Comparison of ENCODE assay signal across 9 cellular contexts in genomic region chr5:1793966-1794895, GRCh38. TPM values are rescaled to one million over a fixed set of nuclear protein-coding genes. Genes with fewer than 3 reads are reported as not detected.
A peak's percentile ranks its signal among the peaks of the same experiment; 100 is the strongest.
DNase-seq lines count a peak whose midpoint lies in the region; ATAC-seq, FAIRE-seq and TF ChIP-seq lines count a peak whose summit lies in the region.
"Had no signal": no experiment of that assay in that cellular context is flagged by ENCODE, and none has a peak within 500 bp of the region (broad histone marks: within the 10 kb centered on the region; RNA-seq: fewer than 3 reads in every experiment).

No MANE protein-coding gene starts in this region.

- peaks cover 0 to 12% of the 10 kb centered on the region in 2 donors for H3K4me1 ChIP-seq in breast epithelium
- peaks cover 57% of the 10 kb centered on the region for H3K4me1 ChIP-seq in SJSA1 (replicated peaks)
- peaks cover 7% of the 10 kb centered on the region for H3K4me1 ChIP-seq in hepatocyte (ENCODE audit: insufficient read depth)

- POLR2A ChIA-PET in MCF 10A (lab: Yijun Ruan, JAX): no interaction called here

- H3K9me2 ChIP-seq in hepatocyte (replicated peaks; ENCODE audit: insufficient read depth): no peaks in the 10 kb centered on the region

- no peaks in the 10 kb centered on the region for H3K27me3 Mint-ChIP-seq in MCF 10A (ENCODE audit: insufficient read depth, unreplicated experiment)

- no peak for TF ChIP-seq CTCF in MCF 10A (IDR thresholded peaks at IDR 0.05; ENCODE audit: unreplicated experiment)
- TF ChIP-seq CTCF in breast epithelium (IDR thresholded peaks at IDR 0.05): no peak
- no peak for TF ChIP-seq CTCF in fibroblast of mammary gland (conservative IDR thresholded peaks at IDR 0.05; ENCODE audit: control insufficient read depth, insufficient read depth, low read depth, low read length)
- no peak for TF ChIP-seq CTCF in hepatocyte (IDR thresholded peaks at IDR 0.05; ENCODE audit: poor library complexity)

- intact Hi-C loops in MCF 10A (cut with micrococcal nuclease) (no loop called here), breast epithelium (cut with DNase I; ENCODE audit: low total_unique reads) (no loop called here)

- H3K27me3 ChIP-seq in breast epithelium: no peaks in the 10 kb centered on the region
- H3K27me3 ChIP-seq in SJSA1 (replicated peaks): no peaks in the 10 kb centered on the region
- no peaks in the 10 kb centered on the region for H3K27me3 ChIP-seq in hepatocyte

- no TSS peak for BruUV-seq in MCF 10A (replicated peaks; lab: Mats Ljungman, UMichigan)

- H3K36me3 ChIP-seq in breast epithelium (no peaks in the 10 kb centered on the region), SJSA1 (peaks cover 37% of the 10 kb centered on the region), hepatocyte (replicated peaks; ENCODE audit: insufficient read depth, low read depth) (no peaks in the 10 kb centered on the region)

- no peak overlapping the region for H2AFZ ChIP-seq in hepatocyte

- CTCF ChIA-PET in MCF 10A (lab: Yijun Ruan, JAX): no interaction called here

- H4K20me1 ChIP-seq in hepatocyte (ENCODE audit: insufficient read depth, poor library complexity, severe bottlenecking): no peaks in the 10 kb centered on the region

- ATAC-seq in HG02763 (IDR thresholded peaks at IDR 0.05; ENCODE audit: unreplicated experiment) (no peak), esophagus mucosa (no peak)

- H3K4me3 Mint-ChIP-seq in MCF 10A (ENCODE audit: unreplicated experiment): no peak overlapping the region

- peaks cover 13% of the 10 kb centered on the region for H3K79me2 ChIP-seq in hepatocyte

- no peak for FAIRE-seq in urothelium cell line (lab: Jason Lieb, UNC)

- no peak for TF ChIP-seq POLR2A in breast epithelium (IDR thresholded peaks at IDR 0.05)

- H3K27ac ChIP-seq in breast epithelium (no peak overlapping the region), SJSA1 (peak overlapping the region; percentile 59), hepatocyte (no peak overlapping the region)

- H3K4me3 ChIP-seq in breast epithelium (no peak overlapping the region), SJSA1 (no peak overlapping the region), fibroblast of mammary gland (ENCODE audit: control insufficient read depth, low read depth, low read length) (no peak overlapping the region), hepatocyte (no peak overlapping the region)

- no peaks in the 10 kb centered on the region for H3K9me3 ChIP-seq in breast epithelium
- H3K9me3 ChIP-seq in SJSA1 (replicated peaks): no peaks in the 10 kb centered on the region
- no peaks in the 10 kb centered on the region for H3K9me3 ChIP-seq in hepatocyte (ENCODE audit: low read depth)

- H3K4me1 Mint-ChIP-seq in MCF 10A (ENCODE audit: insufficient read depth, unreplicated experiment): peaks cover 13% of the 10 kb centered on the region

- H3K36me3 Mint-ChIP-seq in MCF 10A (ENCODE audit: insufficient read depth, unreplicated experiment): peaks cover 19% of the 10 kb centered on the region

- H3K27ac Mint-ChIP-seq in MCF 10A (ENCODE audit: low read depth, unreplicated experiment): no peak overlapping the region

- DNase-seq in MCF 10A (ENCODE audit: unreplicated experiment) (peak; percentile 74), breast epithelium (ENCODE audit: low spot score in 2 of 2) (no peak), SJSA1 (ENCODE audit: low read depth in 1 of 2, low spot score in 2 of 2) (peak; percentile 83 to 89), fibroblast of mammary gland (ENCODE audit: low read depth) (peak; percentile 92), urothelium cell line (ENCODE audit: low spot score) (peak; percentile 72), hepatocyte (ENCODE audit: low spot score) (no peak)
- DNase-seq: COR-L47 had no signal

- H3K4me2 ChIP-seq in hepatocyte: no peak overlapping the region

- H3K9me3 Mint-ChIP-seq in MCF 10A (ENCODE audit: unreplicated experiment): no peaks in the 10 kb centered on the region

- WGBS in hepatocyte (ENCODE audit: low lambda C conversion rate, missing lambda C conversion rate): 92% methylated on average over 33 of the region's 33 CpGs

RNA-seq across cellular contexts. Expression of gene MRPL36, which starts 5.4 kb away (rescaled TPM):
- total RNA-seq in MCF 10A (2022) (90.5 and 101 TPM in 2 replicates), breast epithelium (10 to 100 TPM; 33.5 to 46.2 (median 41.6) TPM), hepatocyte (25.6 and 40.3 TPM in 2 replicates), esophagus mucosa (54.3 TPM)
- 72.8 and 96.3 TPM in 2 replicates for total RNA-seq in SJSA1 (2014; rRNA removed; shearing (Covaris generic))
- 96.9 and 107 TPM in 2 replicates for polyA plus RNA-seq in hepatocyte

RNA-seq across cellular contexts. Expression of gene NDUFS6, which starts 7.0 kb away (rescaled TPM):
- 44.1 and 65.6 TPM in 2 replicates for total RNA-seq in MCF 10A (2022)
- total RNA-seq in breast epithelium: 10 to 100 TPM; 37.9 to 68.8 (median 48.0) TPM
- 131 and 134 TPM in 2 replicates for total RNA-seq in SJSA1 (2014; rRNA removed; shearing (Covaris generic))
- total RNA-seq in hepatocyte: 29.3 and 33.4 TPM in 2 replicates
- 103 and 108 TPM in 2 replicates for polyA plus RNA-seq in hepatocyte
- 30.7 TPM for total RNA-seq in esophagus mucosa

Comparison
In these comparisons a context has a peak if more than half of its experiments do, and no peak if none do; other contexts are left out.
1. DNase-seq: peak in MCF 10A (single experiment), SJSA1 (2 of 2), fibroblast of mammary gland (single experiment) and urothelium cell line (single experiment); none in breast epithelium (0 of 2) and hepatocyte (single experiment).